8 cellular contexts compared by ENCODE assay signal in the genomic region with DNA sequence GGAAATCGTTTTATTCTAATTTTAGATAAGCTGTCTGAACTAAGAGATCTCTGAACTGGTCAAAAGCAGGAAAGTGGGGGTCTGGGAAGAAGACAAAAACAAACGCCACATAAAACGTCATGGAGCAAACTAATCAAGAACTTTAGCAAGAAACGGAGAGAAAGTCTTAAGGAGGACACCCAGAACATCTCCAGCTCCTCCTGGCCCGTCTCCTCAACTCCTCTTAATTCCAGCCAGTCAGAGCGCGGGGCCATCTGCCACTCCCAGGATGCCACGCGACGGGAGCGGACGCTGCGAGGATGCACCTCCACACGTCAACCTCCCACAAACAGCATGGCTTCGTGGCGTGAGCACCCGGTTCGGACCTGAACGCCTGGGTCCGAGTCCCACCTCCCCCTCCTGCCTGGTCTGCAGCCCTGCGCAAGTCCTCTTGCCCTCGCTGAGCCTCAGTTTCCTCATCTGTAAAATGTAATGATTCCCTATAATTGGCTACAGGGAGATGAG. TPM values are rescaled to one million over a fixed set of nuclear protein-coding genes. Genes with fewer than 3 reads are reported as not detected.
DNase-seq lines count a peak whose midpoint lies in the region; ATAC-seq and TF ChIP-seq lines count a peak whose summit lies in the region.

No MANE protein-coding gene starts in this region.

- intact Hi-C loops in dorsolateral prefrontal cortex (cut with DNase I), result loop anchor here (2.0 to 5.0 kb wide), 4 partner anchors 35 to 51 kb away; a partner anchor contains a TSS
- intact Hi-C loops in right lobe of liver (cut with DNase I), result no loop called here

- TF ChIP-seq CTCF in GM13977 (IDR thresholded peaks at IDR 0.05; ENCODE audit: extremely low read depth, insufficient read depth, missing control alignments) (no peak), dorsolateral prefrontal cortex (IDR thresholded peaks at IDR 0.05 in 54 of 56, conservative IDR thresholded peaks at IDR 0.05 in 2 of 56; ENCODE audit: low read depth in 1 of 56, partially characterized antibody in 56 of 56) (no peak), right lobe of liver (IDR thresholded peaks at IDR 0.05) (no peak)

- H3K27me3 ChIP-seq in dorsolateral prefrontal cortex, result no peaks in the 10 kb centered on the region
- H3K27me3 ChIP-seq in right lobe of liver, result no peaks in the 10 kb centered on the region

- H3K9me3 ChIP-seq in right lobe of liver, result no peaks in the 10 kb centered on the region

- no peak for TF ChIP-seq POLR2A in right lobe of liver (IDR thresholded peaks at IDR 0.05)

- H3K36me3 ChIP-seq in right lobe of liver, result no peaks in the 10 kb centered on the region

- H3K27ac ChIP-seq in dorsolateral prefrontal cortex, result peak overlapping the region; percentile 53 to 98 (median 93)
- peak overlapping the region; percentile 65 to 84 (median 77) for H3K27ac ChIP-seq in right lobe of liver

- DNase-seq in GM13977 (ENCODE audit: low spot score) (peak; percentile 86), NCI-H748 treated with DMSO at 0.1 percent for 48 hours (lab: John Stamatoyannopoulos, UW) (peak; percentile 66), dorsolateral prefrontal cortex (peak; percentile 63 to 90 (median 84)), right lobe of liver (peak; percentile 76 to 84 (median 83))
- DNase-seq in activated CD4-positive, alpha-beta T cell treated with anti-CD3 and anti-CD28 coated beads, Interleukin-2, amount 50 U/mL, for 48 hours, result peak; percentile 85 to 90
- peak; percentile 66 to 69 for DNase-seq in stimulated activated CD4-positive, alpha-beta T cell treated with anti-CD3 and anti-CD28 coated beads, Interleukin-4, amount 100 ng/mL, for 4 hours

- ATAC-seq in HG03442 (IDR thresholded peaks at IDR 0.05; ENCODE audit: unreplicated experiment) (peak; percentile 31), right lobe of liver (peak; percentile 25 to 54 (median 34)), GM19324 (IDR thresholded peaks at IDR 0.05; ENCODE audit: low FRiP score, unreplicated experiment) (no peak)

- 0% methylated on average over 12 of the region's 22 CpGs for WGBS in right lobe of liver (ENCODE audit: insufficient coverage, low coverage, low lambda C conversion rate, missing lambda C conversion rate)

- peaks cover 0 to 15% (median 0%) of the 10 kb centered on the region in 4 donors for H3K4me1 ChIP-seq in right lobe of liver

- in situ Hi-C loops in GM13977 (cut with MboI; ENCODE audit: low pct_unique_long_range_greater_than_20kb, low sequenced_read_pairs, unreplicated experiment), result no loop called here

- H3K4me3 ChIP-seq in dorsolateral prefrontal cortex, result peak overlapping the region; percentile 57 to 100 (median 97)
- peak overlapping the region; percentile 84 to 99 (median 98) for H3K4me3 ChIP-seq in right lobe of liver

RNA-seq across cellular contexts. Expression of a gene that starts 0.6 kb away (rescaled TPM):
- total RNA-seq in dorsolateral prefrontal cortex, result 100 to 1,000 TPM in 3 of 120 experiments, 10 to 100 TPM in 117; 53.4 to 109 (median 81.4) TPM
- 10 to 100 TPM; 18.7 to 40.7 (median 20.3) TPM for total RNA-seq in right lobe of liver

RNA-seq across cellular contexts. Expression of a gene that starts 1.1 kb away (rescaled TPM):
- total RNA-seq in dorsolateral prefrontal cortex (10 to 100 TPM in 99 of 120 experiments, 1 to 10 TPM in 21; 8.3 to 22.0 (median 11.9) TPM), right lobe of liver (1 to 10 TPM; 5.4 to 8.8 (median 7.0) TPM)

RNA-seq across cellular contexts. Expression of a gene that starts 51.6 kb away (rescaled TPM):
- total RNA-seq in dorsolateral prefrontal cortex, result 10 to 100 TPM; 22.2 to 46.8 (median 31.1) TPM
- 10 to 100 TPM; 15.8 to 27.0 (median 22.8) TPM for total RNA-seq in right lobe of liver

RNA-seq across cellular contexts. Expression of a gene that starts 51.8 kb away (rescaled TPM):
- total RNA-seq in dorsolateral prefrontal cortex (10 to 100 TPM; 23.5 to 46.9 (median 33.8) TPM), right lobe of liver (10 to 100 TPM in 5 of 6 experiments, 1 to 10 TPM in 1; 9.2 to 19.1 (median 11.8) TPM)

Comparison
In these comparisons a context has a peak if more than half of its experiments do, and no peak if none do; other contexts are left out.
1. intact Hi-C loops: an anchor here in dorsolateral prefrontal cortex (2.0 to 5.0 kb wide); none called in right lobe of liver.